ENCODE assay signal across 13 cellular contexts in the genomic region with DNA sequence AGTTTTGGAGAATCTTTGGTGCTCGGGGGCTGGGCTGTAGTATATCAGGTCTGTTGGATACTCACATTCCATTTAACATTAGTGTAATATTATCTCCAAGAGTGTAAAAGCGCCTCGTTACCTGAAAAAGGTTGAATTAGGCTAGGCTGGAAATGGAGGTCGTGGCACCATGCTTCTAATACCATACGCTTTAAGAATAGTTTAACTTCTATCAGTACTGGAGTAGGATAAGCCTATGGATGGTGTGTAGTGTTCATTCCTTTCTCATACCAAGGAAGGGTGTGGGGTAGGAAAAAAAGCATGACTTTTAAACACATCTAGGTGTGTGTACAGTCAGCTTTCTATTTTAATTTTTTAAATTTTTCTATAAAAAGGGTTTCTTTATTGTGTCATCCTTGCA. TPM values are rescaled to one million over a fixed set of nuclear protein-coding genes. Genes with fewer than 3 reads are reported as not detected.
DNase-seq lines count a peak whose midpoint lies in the region; ATAC-seq, FAIRE-seq and TF ChIP-seq lines count a peak whose summit lies in the region.
"Had no signal": no experiment of that assay in that cellular context is flagged by ENCODE, and none has a peak within 500 bp of the region (broad histone marks: within the 10 kb centered on the region; RNA-seq: fewer than 3 reads in every experiment).

No MANE protein-coding gene starts in this region.

- no peak overlapping the region for H3K4me3 ChIP-seq in GM23338
- peak overlapping the region; percentile 82; the same call in 1 of the 2 replicates for H3K4me3 ChIP-seq in K562
- no peak overlapping the region for H3K4me3 ChIP-seq in tibial nerve
- H3K4me3 ChIP-seq: testis had no signal

- POLR2A ChIA-PET in activated CD8-positive, alpha-beta T cell treated with anti-CD3 and anti-CD28 coated beads for 36 hours (lab: Charles Lee), result interaction anchor here (1.2 to 1.7 kb wide), 2 partner anchors 21 to 25 kb away, joined by 3 to 5 read pairs; no protein-coding TSS in a partner anchor
- POLR2A ChIA-PET in activated CD8-positive, alpha-beta T cell treated with anti-CD3 and anti-CD28 coated beads, Interleukin-2, amount 10 ng/mL, durations not matched to agents 7 days and 5 days (lab: Charles Lee), result no interaction called here
- POLR2A ChIA-PET in K562 (lab: Yijun Ruan, JAX), result interaction anchor here (1.6 kb wide), 1 partner anchor 11 kb away, joined by 7 read pairs; no protein-coding TSS in a partner anchor

- no peak for DNase-seq in activated CD8-positive, alpha-beta T cell treated with anti-CD3 and anti-CD28 coated beads for 36 hours
- DNase-seq in activated CD8-positive, alpha-beta T cell treated with anti-CD3 and anti-CD28 coated beads, Interleukin-2, amount 10 ng/mL, durations not matched to agents 7 days and 5 days, result no peak
- DNase-seq in GM23338 (ENCODE audit: low spot score) (no peak), K562 (ENCODE audit: extremely low read depth in 1 of 4, low spot score in 3 of 4) (no peak), osteocyte (ENCODE audit: extremely low spot score, unreplicated experiment) (no peak), NCI-H446 treated with DMSO at 0.1 percent for 48 hours (lab: John Stamatoyannopoulos, UW) (no peak), tibial nerve (ENCODE audit: low spot score in 2 of 2) (no peak)
- DNase-seq: Caco-2, NCI-H187, NCI-H510A treated with DMSO at 0.1 percent for 48 hours, OCI-M1, testis had no signal

- peaks cover 21% of the 10 kb centered on the region for H3F3A ChIP-seq in GM23338 (replicated peaks; ENCODE audit: low read depth)

- no TSS peak for BruUV-seq in K562 (replicated peaks; lab: Mats Ljungman, UMichigan)

- intact Hi-C loops in activated CD8-positive, alpha-beta T cell treated with anti-CD3 and anti-CD28 coated beads for 36 hours (cut with micrococcal nuclease), result no loop called here
- intact Hi-C loops in K562 (cut with micrococcal nuclease), result no loop called here

- H3K4me1 Mint-ChIP-seq in activated CD8-positive, alpha-beta T cell treated with anti-CD3 and anti-CD28 coated beads for 36 hours (ENCODE audit: low read depth), result peaks cover 25% of the 10 kb centered on the region
- peaks cover 31% of the 10 kb centered on the region for H3K4me1 Mint-ChIP-seq in activated CD8-positive, alpha-beta T cell treated with anti-CD3 and anti-CD28 coated beads, Interleukin-2, amount 10 ng/mL, durations not matched to agents 7 days and 5 days (ENCODE audit: low read depth)
- H3K4me1 Mint-ChIP-seq in GM23338 (peaks cover 19% of the 10 kb centered on the region), osteocyte (ENCODE audit: unreplicated experiment) (peaks cover 23% of the 10 kb centered on the region)

- peaks cover 32% of the 10 kb centered on the region for H3K79me2 ChIP-seq in GM23338 (replicated peaks; ENCODE audit: insufficient read depth)
- peaks cover 48% of the 10 kb centered on the region for H3K79me2 ChIP-seq in K562 (ENCODE audit: control insufficient read depth, insufficient read depth, low read length)

- TF ChIP-seq RAD21 in K562 (CRISPR knock-in tag; conservative IDR thresholded peaks at IDR 0.05 in 1 of 2, IDR thresholded peaks at IDR 0.05 in 1 of 2), result no peak

- H3K4me1 ChIP-seq in GM23338 (ENCODE audit: insufficient read depth) (peaks cover 14% of the 10 kb centered on the region), K562 (replicated peaks in 1 of 2; ENCODE audit: control insufficient read depth in 2 of 2, insufficient read depth in 2 of 2, low read length in 2 of 2) (peaks cover 16 to 21% of the 10 kb centered on the region in 2 experiments), tibial nerve (peaks cover 7 to 31% (median 19%) of the 10 kb centered on the region in 4 donors)

- in situ Hi-C loops in K562 (cut with MboI), result no loop called here

- H3K27me3 ChIP-seq in GM23338 (ENCODE audit: insufficient read depth), result peaks cover 18% of the 10 kb centered on the region
- H3K27me3 ChIP-seq in K562 (ENCODE audit: control insufficient read depth in 2 of 2, insufficient read depth in 2 of 2, low read length in 2 of 2), result no peaks in the 10 kb centered on the region
- no peaks in the 10 kb centered on the region for H3K27me3 ChIP-seq in tibial nerve
- H3K27me3 ChIP-seq: testis had no signal

- peaks cover 53% of the 10 kb centered on the region for H3K36me3 ChIP-seq in GM23338 (ENCODE audit: insufficient read depth)
- H3K36me3 ChIP-seq in K562 (ENCODE audit: control insufficient read depth, insufficient read depth, low read length), result peaks cover 62% of the 10 kb centered on the region
- peaks cover 8 to 62% (median 27%) of the 10 kb centered on the region in 3 donors for H3K36me3 ChIP-seq in tibial nerve

- no peaks in the 10 kb centered on the region for H3K9me2 ChIP-seq in GM23338 (ENCODE audit: insufficient read depth)

- H3K36me3 Mint-ChIP-seq in activated CD8-positive, alpha-beta T cell treated with anti-CD3 and anti-CD28 coated beads for 36 hours (ENCODE audit: low read depth), result peaks cover 37% of the 10 kb centered on the region
- H3K36me3 Mint-ChIP-seq in activated CD8-positive, alpha-beta T cell treated with anti-CD3 and anti-CD28 coated beads, Interleukin-2, amount 10 ng/mL, durations not matched to agents 7 days and 5 days (ENCODE audit: low read depth), result peaks cover 44% of the 10 kb centered on the region
- peaks cover 61% of the 10 kb centered on the region for H3K36me3 Mint-ChIP-seq in GM23338 (ENCODE audit: low read depth)
- peaks cover 24% of the 10 kb centered on the region for H3K36me3 Mint-ChIP-seq in osteocyte (ENCODE audit: unreplicated experiment)

- peak overlapping the region; percentile 88 to 99; a peak in 3 of 4 replicates for H3K9ac ChIP-seq in K562 (ENCODE audit: insufficient read depth in 1 of 2, low read depth in 2 of 2, low read length in 2 of 2)

- TF ChIP-seq EP300 in K562 (IDR thresholded peaks at IDR 0.05; ENCODE audit: low read length), result no peak
- no peak for TF ChIP-seq EP300 in tibial nerve (IDR thresholded peaks at IDR 0.05)

- no peaks in the 10 kb centered on the region for H3K27me3 Mint-ChIP-seq in activated CD8-positive, alpha-beta T cell treated with anti-CD3 and anti-CD28 coated beads for 36 hours
- no peaks in the 10 kb centered on the region for H3K27me3 Mint-ChIP-seq in activated CD8-positive, alpha-beta T cell treated with anti-CD3 and anti-CD28 coated beads, Interleukin-2, amount 10 ng/mL, durations not matched to agents 7 days and 5 days (ENCODE audit: low read depth)
- H3K27me3 Mint-ChIP-seq in GM23338 (ENCODE audit: insufficient read depth, low read depth, poor library complexity) (peaks cover 28% of the 10 kb centered on the region), osteocyte (ENCODE audit: unreplicated experiment) (no peaks in the 10 kb centered on the region)

- ATAC-seq in activated CD8-positive, alpha-beta T cell treated with anti-CD3 and anti-CD28 coated beads for 36 hours, result no peak
- ATAC-seq in activated CD8-positive, alpha-beta T cell treated with anti-CD3 and anti-CD28 coated beads, Interleukin-2, amount 10 ng/mL, durations not matched to agents 7 days and 5 days, result no peak
- ATAC-seq in GM23338, result no peak
- ATAC-seq in K562, result no peak
- no peak for ATAC-seq in HG02763 (IDR thresholded peaks at IDR 0.05; ENCODE audit: unreplicated experiment)

- no peak for TF ChIP-seq CTCF in activated CD8-positive, alpha-beta T cell treated with anti-CD3 and anti-CD28 coated beads for 36 hours (IDR thresholded peaks at IDR 0.05)
- no peak for TF ChIP-seq CTCF in GM23338 (conservative IDR thresholded peaks at IDR 0.05; ENCODE audit: low read depth in 2 of 2)
- no peak for TF ChIP-seq CTCF in K562 (IDR thresholded peaks at IDR 0.05 in 2 of 3, conservative IDR thresholded peaks at IDR 0.05 in 1 of 3; ENCODE audit: insufficient read depth in 2 of 3, low read depth in 1 of 3, low read length in 3 of 3)
- TF ChIP-seq CTCF in osteocyte (IDR thresholded peaks at IDR 0.05), result no peak
- no peak for TF ChIP-seq CTCF in tibial nerve (IDR thresholded peaks at IDR 0.05)

- TF ChIP-seq POLR2A in K562 (conservative IDR thresholded peaks at IDR 0.05) (no peak), tibial nerve (IDR thresholded peaks at IDR 0.05) (no peak)

- WGBS in K562 (ENCODE audit: insufficient coverage, low coverage, missing lambda C conversion rate), result 82% methylated on average over 5 of the region's 5 CpGs
- 79 to 85% methylated on average over 5 of the region's 5 CpGs for WGBS in tibial nerve, 2 donors

- no peak for FAIRE-seq in K562 (lab: Jason Lieb, UNC)

- H3K27ac Mint-ChIP-seq in activated CD8-positive, alpha-beta T cell treated with anti-CD3 and anti-CD28 coated beads for 36 hours, result no peak overlapping the region
- H3K27ac Mint-ChIP-seq in activated CD8-positive, alpha-beta T cell treated with anti-CD3 and anti-CD28 coated beads, Interleukin-2, amount 10 ng/mL, durations not matched to agents 7 days and 5 days, result no peak overlapping the region
- H3K27ac Mint-ChIP-seq in GM23338, result no peak overlapping the region
- H3K27ac Mint-ChIP-seq in osteocyte (ENCODE audit: unreplicated experiment), result no peak overlapping the region

- no peaks in the 10 kb centered on the region for H3K9me1 ChIP-seq in K562 (ENCODE audit: control insufficient read depth, insufficient read depth, low read length)

- H3K4me2 ChIP-seq in GM23338 (no peak overlapping the region), K562 (ENCODE audit: insufficient read depth, low read length) (peak overlapping the region; percentile 95)

- no peaks in the 10 kb centered on the region for H3K9me3 Mint-ChIP-seq in activated CD8-positive, alpha-beta T cell treated with anti-CD3 and anti-CD28 coated beads for 36 hours
- H3K9me3 Mint-ChIP-seq in activated CD8-positive, alpha-beta T cell treated with anti-CD3 and anti-CD28 coated beads, Interleukin-2, amount 10 ng/mL, durations not matched to agents 7 days and 5 days (ENCODE audit: insufficient read depth), result no peaks in the 10 kb centered on the region
- H3K9me3 Mint-ChIP-seq in GM23338, result no peaks in the 10 kb centered on the region; the same call in 1 of the 3 replicates
- H3K9me3 Mint-ChIP-seq in osteocyte (ENCODE audit: unreplicated experiment), result no peaks in the 10 kb centered on the region

- H2AFZ ChIP-seq in GM23338 (no peak overlapping the region), K562 (ENCODE audit: low read depth, low read length) (no peak overlapping the region)

- no peaks in the 10 kb centered on the region for H3K9me3 ChIP-seq in K562 (replicated peaks; ENCODE audit: control insufficient read depth, insufficient read depth, low read depth, low read length)
- no peaks in the 10 kb centered on the region for H3K9me3 ChIP-seq in tibial nerve
- H3K9me3 ChIP-seq: Caco-2, testis had no signal

- H3K4me3 Mint-ChIP-seq in activated CD8-positive, alpha-beta T cell treated with anti-CD3 and anti-CD28 coated beads for 36 hours, result peak overlapping the region; percentile 57
- no peak overlapping the region for H3K4me3 Mint-ChIP-seq in activated CD8-positive, alpha-beta T cell treated with anti-CD3 and anti-CD28 coated beads, Interleukin-2, amount 10 ng/mL, durations not matched to agents 7 days and 5 days
- H3K4me3 Mint-ChIP-seq in GM23338, result peak overlapping the region; percentile 28; the same call in 1 of the 3 replicates
- H3K4me3 Mint-ChIP-seq in osteocyte (ENCODE audit: unreplicated experiment), result peak overlapping the region; percentile 38

- CTCF ChIA-PET in activated CD8-positive, alpha-beta T cell treated with anti-CD3 and anti-CD28 coated beads for 36 hours (lab: Charles Lee), result no interaction called here
- CTCF ChIA-PET in activated CD8-positive, alpha-beta T cell treated with anti-CD3 and anti-CD28 coated beads, Interleukin-2, amount 10 ng/mL, durations not matched to agents 7 days and 5 days (lab: Charles Lee), result no interaction called here
- CTCF ChIA-PET in K562 (lab: Yijun Ruan, JAX; ENCODE audit: low intra/inter-chr PET ratio), result no interaction called here

- H4K20me1 ChIP-seq in GM23338 (replicated peaks; ENCODE audit: insufficient read depth) (peaks cover 32% of the 10 kb centered on the region), K562 (replicated peaks; ENCODE audit: control insufficient read depth, insufficient read depth, low read length) (0 out of 2 replicates have a peak, but pooled peaks cover 7% of the 10 kb centered on the region)

- H3K27ac ChIP-seq in GM23338 (ENCODE audit: low read depth), result no peak overlapping the region
- H3K27ac ChIP-seq in K562 (ENCODE audit: extremely low read depth, low read depth, low read length), result peak overlapping the region; percentile 25; the same call in 1 of the 3 replicates
- H3K27ac ChIP-seq in tibial nerve, result no peak overlapping the region
- H3K27ac ChIP-seq: testis had no signal

RNA-seq across cellular contexts. Expression of a gene that starts 2.0 kb away (rescaled TPM):
- total RNA-seq in activated CD8-positive, alpha-beta T cell treated with anti-CD3 and anti-CD28 coated beads for 36 hours, result 10 to 100 TPM; 57.2 to 64.7 TPM
- total RNA-seq in activated CD8-positive, alpha-beta T cell treated with anti-CD3 and anti-CD28 coated beads, Interleukin-2, amount 10 ng/mL, durations not matched to agents 7 days and 5 days, result 10 to 100 TPM; 75.2 to 76.0 TPM
- total RNA-seq in GM23338 (2014; rRNA removed; shearing (Covaris generic)), result 38.4 and 44.3 TPM in 2 replicates
- polyA plus RNA-seq in GM23338 (2016; fragmentation: Nextera tagmentation; extraction: Ambion mirVana), result 14.1 and 15.3 TPM in 2 replicates
- 89.8 and 132 TPM in 2 replicates for total RNA-seq in K562 (2011; cell fraction: chromatin; rRNA removed; ENCODE audit: low replicate concordance)
- total RNA-seq in K562 (2011; cell fraction: nucleolus; rRNA removed), result 44.6 and 46.2 TPM in 2 replicates
- total RNA-seq in K562 (2011; cell fraction: nucleoplasm; rRNA removed), result 58.6 and 74.8 TPM in 2 replicates
- total RNA-seq in K562 (2014; rRNA removed), result 16.0 and 16.3 TPM in 2 replicates
- 3.5 and 3.7 TPM in 2 replicates for total RNA-seq in K562 (2014; rRNA removed; fragmentation: Illumina TruSeq; extraction: Trizol)
- total RNA-seq in K562 (2015; rRNA removed; fragmentation: Illumina TruSeq; extraction: Trizol), result 5.8 and 7.9 TPM in 2 replicates
- 58.9 and 62.6 TPM in 2 replicates for total RNA-seq in K562 (2021)
- polyA plus RNA-seq in K562 (2011; rRNA removed), result 2.2 and 6.4 TPM in 2 replicates
- 1.9 and 3.2 TPM in 2 replicates for polyA plus RNA-seq in K562 (2011; cell fraction: cytosol; rRNA removed)
- 18.6 and 29.8 TPM in 2 replicates for polyA plus RNA-seq in K562 (2011; cell fraction: nucleus; rRNA removed)
- 16.6 and 25.8 TPM in 2 replicates for polyA plus RNA-seq in K562 (2012)
- 14.9 and 21.0 TPM in 2 replicates for polyA plus RNA-seq in K562 (2014; fragmentation: Illumina TruSeq; extraction: Trizol)
- polyA plus RNA-seq in K562 (2014; fragmentation: Nextera tagmentation; extraction: Ambion mirVana), result under 1 TPM; 0.21 to 0.53 TPM
- 11.4 and 17.0 TPM in 2 replicates for polyA plus RNA-seq in K562 (2014; rRNA removed)
- 11.0 and 11.9 TPM in 2 replicates for polyA minus RNA-seq in K562 (2011; rRNA and poly(A)+ RNA removed)
- polyA minus RNA-seq in K562 (2011; cell fraction: cytosol; rRNA and poly(A)+ RNA removed), result 21.7 and 27.4 TPM in 2 replicates
- 17.2 and 20.0 TPM in 2 replicates for polyA minus RNA-seq in K562 (2011; cell fraction: nucleus; rRNA and poly(A)+ RNA removed)
- 69.2 and 73.5 TPM in 2 replicates for total RNA-seq in osteocyte
- total RNA-seq in tibial nerve, result 10 to 100 TPM; 17.2 to 42.6 (median 31.0) TPM

RNA-seq across cellular contexts. Expression of a gene that starts 42.7 kb away (rescaled TPM):
- total RNA-seq in activated CD8-positive, alpha-beta T cell treated with anti-CD3 and anti-CD28 coated beads for 36 hours, result 10 to 100 TPM; 80.3 to 85.8 TPM
- total RNA-seq in activated CD8-positive, alpha-beta T cell treated with anti-CD3 and anti-CD28 coated beads, Interleukin-2, amount 10 ng/mL, durations not matched to agents 7 days and 5 days, result 100 to 1,000 TPM in 1 of 2 experiments, 10 to 100 TPM in 1; 85.2 to 100 TPM
- total RNA-seq in GM23338 (2014; rRNA removed; shearing (Covaris generic)), result 5.2 and 7.2 TPM in 2 replicates
- polyA plus RNA-seq in GM23338 (2016; fragmentation: Nextera tagmentation; extraction: Ambion mirVana) (2.3 and 2.7 TPM in 2 replicates), K562 (2011; rRNA removed) (5.4 and 11.8 TPM in 2 replicates), K562 (2014; fragmentation: Illumina TruSeq; extraction: Trizol) (21.7 and 32.6 TPM in 2 replicates), K562 (2014; fragmentation: Nextera tagmentation; extraction: Ambion mirVana) (under 1 TPM; 0.32 to 0.46 TPM), K562 (2014; rRNA removed) (21.9 and 25.1 TPM in 2 replicates)
- total RNA-seq in K562 (2011; cell fraction: chromatin; rRNA removed; ENCODE audit: low replicate concordance), result 93.9 and 185 TPM in 2 replicates
- total RNA-seq in K562 (2011; cell fraction: nucleolus; rRNA removed), result 89.2 and 107 TPM in 2 replicates
- total RNA-seq in K562 (2011; cell fraction: nucleoplasm; rRNA removed), result 100 and 120 TPM in 2 replicates
- total RNA-seq in K562 (2014; rRNA removed) (13.1 and 19.0 TPM in 2 replicates), K562 (2014; rRNA removed; fragmentation: Illumina TruSeq; extraction: Trizol) (6.9 and 8.1 TPM in 2 replicates), K562 (2015; rRNA removed; fragmentation: Illumina TruSeq; extraction: Trizol) (15.6 and 17.9 TPM in 2 replicates), K562 (2021) (50.1 and 59.5 TPM in 2 replicates), osteocyte (66.5 and 67.4 TPM in 2 replicates), tibial nerve (10 to 100 TPM; 26.2 to 46.8 (median 31.7) TPM)
- 4.5 and 5.9 TPM in 2 replicates for polyA plus RNA-seq in K562 (2011; cell fraction: cytosol; rRNA removed)
- 95.4 and 113 TPM in 2 replicates for polyA plus RNA-seq in K562 (2011; cell fraction: nucleus; rRNA removed)
- 30.9 and 42.6 TPM in 2 replicates for polyA plus RNA-seq in K562 (2012)
- polyA minus RNA-seq in K562 (2011; rRNA and poly(A)+ RNA removed), result 9.1 and 10.0 TPM in 2 replicates
- polyA minus RNA-seq in K562 (2011; cell fraction: cytosol; rRNA and poly(A)+ RNA removed), result 10.9 and 11.7 TPM in 2 replicates
- polyA minus RNA-seq in K562 (2011; cell fraction: nucleus; rRNA and poly(A)+ RNA removed), result 49.8 and 67.5 TPM in 2 replicates

RNA-seq across cellular contexts. Expression of a gene that starts 47.3 kb away (rescaled TPM):
- 10 to 100 TPM; 27.8 to 30.3 TPM for total RNA-seq in activated CD8-positive, alpha-beta T cell treated with anti-CD3 and anti-CD28 coated beads for 36 hours
- 10 to 100 TPM; 42.1 to 43.7 TPM for total RNA-seq in activated CD8-positive, alpha-beta T cell treated with anti-CD3 and anti-CD28 coated beads, Interleukin-2, amount 10 ng/mL, durations not matched to agents 7 days and 5 days
- 27.0 and 31.3 TPM in 2 replicates for total RNA-seq in GM23338 (2014; rRNA removed; shearing (Covaris generic))
- polyA plus RNA-seq in GM23338 (2016; fragmentation: Nextera tagmentation; extraction: Ambion mirVana), result 26.9 and 28.1 TPM in 2 replicates
- total RNA-seq in K562 (2011; cell fraction: chromatin; rRNA removed; ENCODE audit: low replicate concordance), result 128 and 290 TPM in 2 replicates
- 161 and 163 TPM in 2 replicates for total RNA-seq in K562 (2011; cell fraction: nucleolus; rRNA removed)
- total RNA-seq in K562 (2011; cell fraction: nucleoplasm; rRNA removed), result 157 and 194 TPM in 2 replicates
- 30.7 and 45.9 TPM in 2 replicates for total RNA-seq in K562 (2014; rRNA removed)
- 18.3 and 21.2 TPM in 2 replicates for total RNA-seq in K562 (2014; rRNA removed; fragmentation: Illumina TruSeq; extraction: Trizol)
- 23.9 and 25.2 TPM in 2 replicates for total RNA-seq in K562 (2015; rRNA removed; fragmentation: Illumina TruSeq; extraction: Trizol)
- 39.7 and 40.7 TPM in 2 replicates for total RNA-seq in K562 (2021)
- 44.1 and 54.4 TPM in 2 replicates for polyA plus RNA-seq in K562 (2011; rRNA removed)
- polyA plus RNA-seq in K562 (2011; cell fraction: cytosol; rRNA removed), result 44.6 and 56.8 TPM in 2 replicates
- 182 and 233 TPM in 2 replicates for polyA plus RNA-seq in K562 (2011; cell fraction: nucleus; rRNA removed)
- polyA plus RNA-seq in K562 (2012), result 30.6 and 41.6 TPM in 2 replicates
- polyA plus RNA-seq in K562 (2014; fragmentation: Illumina TruSeq; extraction: Trizol), result 39.2 and 41.0 TPM in 2 replicates
- 10 to 100 TPM in 1 of 2 experiments, 1 to 10 TPM in 1; 5.8 to 14.1 TPM for polyA plus RNA-seq in K562 (2014; fragmentation: Nextera tagmentation; extraction: Ambion mirVana)
- 50.4 and 54.2 TPM in 2 replicates for polyA plus RNA-seq in K562 (2014; rRNA removed)
- 19.6 and 26.2 TPM in 2 replicates for polyA minus RNA-seq in K562 (2011; rRNA and poly(A)+ RNA removed)
- 14.9 and 17.4 TPM in 2 replicates for polyA minus RNA-seq in K562 (2011; cell fraction: cytosol; rRNA and poly(A)+ RNA removed)
- polyA minus RNA-seq in K562 (2011; cell fraction: nucleus; rRNA and poly(A)+ RNA removed), result 36.2 and 39.6 TPM in 2 replicates
- total RNA-seq in osteocyte, result 28.6 and 31.1 TPM in 2 replicates
- total RNA-seq in tibial nerve, result 10 to 100 TPM; 29.9 to 46.2 (median 33.3) TPM

RNA-seq across cellular contexts. Expression of a gene that starts 50.2 kb away (rescaled TPM):
- total RNA-seq in activated CD8-positive, alpha-beta T cell treated with anti-CD3 and anti-CD28 coated beads for 36 hours, result 10 to 100 TPM; 74.0 to 76.6 TPM
- 10 to 100 TPM; 87.6 to 91.4 TPM for total RNA-seq in activated CD8-positive, alpha-beta T cell treated with anti-CD3 and anti-CD28 coated beads, Interleukin-2, amount 10 ng/mL, durations not matched to agents 7 days and 5 days
- total RNA-seq in GM23338 (2014; rRNA removed; shearing (Covaris generic)), result 4.6 and 8.9 TPM in 2 replicates
- 12.7 and 13.0 TPM in 2 replicates for polyA plus RNA-seq in GM23338 (2016; fragmentation: Nextera tagmentation; extraction: Ambion mirVana)
- total RNA-seq in K562 (2011; cell fraction: chromatin; rRNA removed; ENCODE audit: low replicate concordance), result 27.0 and 46.3 TPM in 2 replicates
- 23.7 and 30.5 TPM in 2 replicates for total RNA-seq in K562 (2011; cell fraction: nucleolus; rRNA removed)
- total RNA-seq in K562 (2011; cell fraction: nucleoplasm; rRNA removed), result 29.4 and 33.8 TPM in 2 replicates
- total RNA-seq in K562 (2014; rRNA removed), result 15.6 and 20.2 TPM in 2 replicates
- 6.5 and 6.8 TPM in 2 replicates for total RNA-seq in K562 (2014; rRNA removed; fragmentation: Illumina TruSeq; extraction: Trizol)
- 11.5 and 12.5 TPM in 2 replicates for total RNA-seq in K562 (2015; rRNA removed; fragmentation: Illumina TruSeq; extraction: Trizol)
- total RNA-seq in K562 (2021), result 62.1 and 63.1 TPM in 2 replicates
- polyA plus RNA-seq in K562 (2011; rRNA removed), result 10.0 and 13.0 TPM in 2 replicates
- polyA plus RNA-seq in K562 (2011; cell fraction: cytosol; rRNA removed), result 6.7 and 10.3 TPM in 2 replicates
- polyA plus RNA-seq in K562 (2011; cell fraction: nucleus; rRNA removed), result 58.6 and 70.0 TPM in 2 replicates
- polyA plus RNA-seq in K562 (2012), result 29.3 and 46.6 TPM in 2 replicates
- polyA plus RNA-seq in K562 (2014; fragmentation: Illumina TruSeq; extraction: Trizol), result 23.8 and 38.3 TPM in 2 replicates
- 1 to 10 TPM; 2.2 to 2.3 TPM for polyA plus RNA-seq in K562 (2014; fragmentation: Nextera tagmentation; extraction: Ambion mirVana)
- 20.5 and 26.7 TPM in 2 replicates for polyA plus RNA-seq in K562 (2014; rRNA removed)
- polyA minus RNA-seq in K562 (2011; rRNA and poly(A)+ RNA removed), result 3.1 and 4.4 TPM in 2 replicates
- polyA minus RNA-seq in K562 (2011; cell fraction: cytosol; rRNA and poly(A)+ RNA removed), result 7.0 and 17.7 TPM in 2 replicates
- 14.7 and 23.4 TPM in 2 replicates for polyA minus RNA-seq in K562 (2011; cell fraction: nucleus; rRNA and poly(A)+ RNA removed)
- 44.7 and 52.0 TPM in 2 replicates for total RNA-seq in osteocyte
- total RNA-seq in tibial nerve, result 10 to 100 TPM; 37.4 to 43.7 (median 40.1) TPM
